Comparison of ENCODE assay signal across 34 cellular contexts in genomic region chr10:69620625-69621024, GRCh38. TPM values are rescaled to one million over a fixed set of nuclear protein-coding genes. Genes with fewer than 3 reads are reported as not detected.
"Had no signal": no experiment of that assay in that cellular context is flagged by ENCODE, and none has a peak within 500 bp of the region (broad histone marks: within the 10 kb centered on the region; RNA-seq: fewer than 3 reads in every experiment).

No MANE protein-coding gene starts in this region.

- H3K4me3 ChIP-seq: colonic mucosa, esophagus muscularis mucosa, gastroesophageal sphincter, heart left ventricle, hepatocyte, lung, prostate gland, right atrium auricular region, smooth muscle cell, suprapubic skin, transverse colon, upper lobe of right lung, vagina had no signal

- H3K27me3 ChIP-seq: colonic mucosa, hepatocyte, right atrium auricular region, suprapubic skin, transverse colon, vagina had no signal

- H3K4me2 ChIP-seq: hepatocyte, smooth muscle cell had no signal

- H3K36me3 ChIP-seq: colonic mucosa, esophagus muscularis mucosa, gastroesophageal sphincter, heart left ventricle, prostate gland, right atrium auricular region, suprapubic skin, transverse colon, upper lobe of right lung, vagina had no signal

- H3K4me1 ChIP-seq: colonic mucosa, esophagus muscularis mucosa, foreskin keratinocyte, gastroesophageal sphincter, prostate gland, right atrium auricular region, suprapubic skin, transverse colon, upper lobe of right lung, vagina had no signal

- H3K27ac Mint-ChIP-seq: dendritic cell treated with granulocyte-macrophage colony-stimulating factor and Interleukin-4, amounts not matched to agents 40 ng/mL and 50 ng/mL, for 4 days; memory B cell; mesothelial cell of epicardium; natural killer cell had no signal

- H3K9me3 Mint-ChIP-seq: natural killer cell had no signal

- H3K27ac ChIP-seq: colonic mucosa, esophagus muscularis mucosa, foreskin keratinocyte, gastroesophageal sphincter, heart left ventricle, hepatocyte, prostate gland, right atrium auricular region, suprapubic skin, transverse colon, upper lobe of right lung, vagina had no signal

- H3K27me3 Mint-ChIP-seq: stimulated activated naive CD8-positive, alpha-beta T cell treated with anti-CD3 and anti-CD28 coated beads, Interleukin-15, amount 100 ng/mL, for 72 hours had no signal

- ATAC-seq: foreskin keratinocyte; gastroesophageal sphincter; heart left ventricle; left lobe of liver; natural killer cell; sciatic nerve; stimulated activated naive CD8-positive, alpha-beta T cell treated with anti-CD3 and anti-CD28 coated beads, Interleukin-15, amount 100 ng/mL, for 72 hours; upper lobe of right lung had no signal

- H3K4me1 Mint-ChIP-seq: memory B cell, mesothelial cell of epicardium had no signal

- H3K4me3 Mint-ChIP-seq: dendritic cell treated with granulocyte-macrophage colony-stimulating factor and Interleukin-4, amounts not matched to agents 40 ng/mL and 50 ng/mL, for 4 days; memory B cell; mesothelial cell of epicardium; natural killer cell; stimulated activated naive CD8-positive, alpha-beta T cell treated with anti-CD3 and anti-CD28 coated beads, Interleukin-15, amount 100 ng/mL, for 72 hours had no signal

- H3K9me3 ChIP-seq: colonic mucosa, esophagus muscularis mucosa, prostate gland, suprapubic skin, transverse colon, vagina had no signal

- DNase-seq: colonic mucosa; effector memory CD4-positive, alpha-beta T cell; foreskin keratinocyte; heart left ventricle; kidney; natural killer cell; stimulated activated CD4-positive, alpha-beta T cell treated with anti-CD3 and anti-CD28 coated beads, Interleukin-12 subunit alpha, Interleukin-12 subunit beta, amount 100 ng/mL, for 4 hours; stimulated activated CD4-positive, alpha-beta T cell treated with anti-CD3 and anti-CD28 coated beads, Interleukin-1b, Interleukin-23, amount 100 ng/mL, for 48 hours; stimulated activated CD4-positive, alpha-beta T cell treated with anti-CD3 and anti-CD28 coated beads, Interleukin-4, amount 100 ng/mL, for 1 hour; stimulated activated CD8-positive, alpha-beta memory T cell treated with anti-CD3 and anti-CD28 coated beads, Interleukin-4, amount 100 ng/mL, for 48 hours; stimulated activated naive CD8-positive, alpha-beta T cell treated with anti-CD3 and anti-CD28 coated beads, Interleukin-15, amount 100 ng/mL, for 72 hours; transverse colon; upper lobe of right lung had no signal

- H3K36me3 Mint-ChIP-seq: memory B cell, mesothelial cell of epicardium had no signal

- H2AFZ ChIP-seq: hepatocyte had no signal

- H3K79me2 ChIP-seq: hepatocyte had no signal

RNA-seq across cellular contexts. Expression of gene FAM241B, which starts 9.4 kb away (rescaled TPM):
- total RNA-seq: endothelial cell of umbilical vein had no signal

RNA-seq across cellular contexts. Expression of gene NEUROG3, which starts 47.4 kb away (rescaled TPM):
- total RNA-seq: endothelial cell of umbilical vein, epithelial cell of proximal tubule, fibroblast of lung, foreskin keratinocyte, heart left ventricle, hepatocyte, kidney, left lobe of liver, liver, lung, mesothelial cell of epicardium, mucosa of gallbladder, natural killer cell, osteoblast, prostate gland, right atrium auricular region, sciatic nerve, smooth muscle cell, suprapubic skin, upper lobe of right lung, vagina had no signal
- polyA plus RNA-seq: endothelial cell of umbilical vein, fibroblast of lung, foreskin keratinocyte, heart left ventricle, liver, neural cell, smooth muscle cell had no signal
